Comparison of ENCODE assay signal across 1 cellular context in the genomic region with DNA sequence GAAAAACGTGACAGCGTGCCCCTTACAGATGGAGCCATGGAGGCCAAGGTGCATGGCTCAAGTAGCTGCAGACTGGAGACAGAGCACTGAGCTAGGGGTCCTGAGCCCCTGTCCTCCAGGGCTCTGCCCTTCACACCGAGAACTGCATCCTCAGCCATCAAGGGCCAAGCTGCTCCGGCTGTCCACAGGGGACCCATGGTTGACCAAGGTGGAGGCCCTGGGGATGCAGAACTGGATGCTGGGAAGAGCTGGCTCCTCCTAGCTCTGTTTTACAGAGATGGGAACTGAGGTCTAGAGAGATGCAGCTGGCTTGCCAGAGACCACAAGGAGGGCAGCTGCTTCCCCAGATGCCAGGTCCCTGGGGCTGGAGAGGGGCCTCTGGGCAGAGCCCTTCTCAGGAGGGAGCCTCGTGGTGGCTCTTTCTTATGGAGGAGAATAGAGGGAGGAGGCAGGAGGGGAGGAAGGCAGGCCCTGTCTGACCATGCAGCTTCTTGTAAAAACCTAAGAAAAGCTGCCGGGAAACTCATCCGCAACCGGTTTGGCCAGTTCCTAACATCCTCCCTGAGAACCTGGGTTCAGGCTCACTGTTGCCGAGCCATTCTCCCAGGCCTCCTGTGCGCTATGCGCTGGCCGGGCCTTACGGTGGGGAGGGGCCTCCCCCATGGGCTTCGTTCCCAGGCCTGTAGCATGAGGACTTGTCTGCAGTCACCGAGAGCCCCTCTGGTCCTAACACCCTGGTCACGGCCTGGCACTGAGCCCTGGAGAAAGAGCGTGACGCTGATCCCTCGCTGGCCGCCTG.
TF ChIP-seq lines count a peak whose summit lies in the region.

No MANE protein-coding gene starts in this region.

TF ChIP-seq in HCT116, 20 proteins besides CTCF, POLR2A, EP300 and RAD21 (continued from another document):
- TF ChIP-seq, protein P1, sequence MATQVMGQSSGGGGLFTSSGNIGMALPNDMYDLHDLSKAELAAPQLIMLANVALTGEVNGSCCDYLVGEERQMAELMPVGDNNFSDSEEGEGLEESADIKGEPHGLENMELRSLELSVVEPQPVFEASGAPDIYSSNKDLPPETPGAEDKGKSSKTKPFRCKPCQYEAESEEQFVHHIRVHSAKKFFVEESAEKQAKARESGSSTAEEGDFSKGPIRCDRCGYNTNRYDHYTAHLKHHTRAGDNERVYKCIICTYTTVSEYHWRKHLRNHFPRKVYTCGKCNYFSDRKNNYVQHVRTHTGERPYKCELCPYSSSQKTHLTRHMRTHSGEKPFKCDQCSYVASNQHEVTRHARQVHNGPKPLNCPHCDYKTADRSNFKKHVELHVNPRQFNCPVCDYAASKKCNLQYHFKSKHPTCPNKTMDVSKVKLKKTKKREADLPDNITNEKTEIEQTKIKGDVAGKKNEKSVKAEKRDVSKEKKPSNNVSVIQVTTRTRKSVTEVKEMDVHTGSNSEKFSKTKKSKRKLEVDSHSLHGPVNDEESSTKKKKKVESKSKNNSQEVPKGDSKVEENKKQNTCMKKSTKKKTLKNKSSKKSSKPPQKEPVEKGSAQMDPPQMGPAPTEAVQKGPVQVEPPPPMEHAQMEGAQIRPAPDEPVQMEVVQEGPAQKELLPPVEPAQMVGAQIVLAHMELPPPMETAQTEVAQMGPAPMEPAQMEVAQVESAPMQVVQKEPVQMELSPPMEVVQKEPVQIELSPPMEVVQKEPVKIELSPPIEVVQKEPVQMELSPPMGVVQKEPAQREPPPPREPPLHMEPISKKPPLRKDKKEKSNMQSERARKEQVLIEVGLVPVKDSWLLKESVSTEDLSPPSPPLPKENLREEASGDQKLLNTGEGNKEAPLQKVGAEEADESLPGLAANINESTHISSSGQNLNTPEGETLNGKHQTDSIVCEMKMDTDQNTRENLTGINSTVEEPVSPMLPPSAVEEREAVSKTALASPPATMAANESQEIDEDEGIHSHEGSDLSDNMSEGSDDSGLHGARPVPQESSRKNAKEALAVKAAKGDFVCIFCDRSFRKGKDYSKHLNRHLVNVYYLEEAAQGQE (IDR thresholded peaks at IDR 0.05; ENCODE audit: low read depth), result no peak
- no peak for TF ChIP-seq TCF7L2 (IDR thresholded peaks at IDR 0.05; ENCODE audit: borderline replicate concordance, extremely low read depth, insufficient read depth, insufficient read length)
- TF ChIP-seq YY1 (IDR thresholded peaks at IDR 0.05; ENCODE audit: extremely low read depth, insufficient replicate concordance, low read depth, low read length), result no peak
- TF ChIP-seq CEBPB (IDR thresholded peaks at IDR 0.05; ENCODE audit: low read depth), result no peak
- TF ChIP-seq JUND (IDR thresholded peaks at IDR 0.05), result no peak
- no peak for TF ChIP-seq ZNF274 (IDR thresholded peaks at IDR 0.05; ENCODE audit: low read depth, low read length)
- TF ChIP-seq, protein P2, sequence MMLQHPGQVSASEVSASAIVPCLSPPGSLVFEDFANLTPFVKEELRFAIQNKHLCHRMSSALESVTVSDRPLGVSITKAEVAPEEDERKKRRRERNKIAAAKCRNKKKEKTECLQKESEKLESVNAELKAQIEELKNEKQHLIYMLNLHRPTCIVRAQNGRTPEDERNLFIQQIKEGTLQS (IDR thresholded peaks at IDR 0.05), result no peak
- TF ChIP-seq SRF (IDR thresholded peaks at IDR 0.05; ENCODE audit: low read depth), result no peak
